Comparison of ENCODE assay signal across 10 cellular contexts in the genomic region with DNA sequence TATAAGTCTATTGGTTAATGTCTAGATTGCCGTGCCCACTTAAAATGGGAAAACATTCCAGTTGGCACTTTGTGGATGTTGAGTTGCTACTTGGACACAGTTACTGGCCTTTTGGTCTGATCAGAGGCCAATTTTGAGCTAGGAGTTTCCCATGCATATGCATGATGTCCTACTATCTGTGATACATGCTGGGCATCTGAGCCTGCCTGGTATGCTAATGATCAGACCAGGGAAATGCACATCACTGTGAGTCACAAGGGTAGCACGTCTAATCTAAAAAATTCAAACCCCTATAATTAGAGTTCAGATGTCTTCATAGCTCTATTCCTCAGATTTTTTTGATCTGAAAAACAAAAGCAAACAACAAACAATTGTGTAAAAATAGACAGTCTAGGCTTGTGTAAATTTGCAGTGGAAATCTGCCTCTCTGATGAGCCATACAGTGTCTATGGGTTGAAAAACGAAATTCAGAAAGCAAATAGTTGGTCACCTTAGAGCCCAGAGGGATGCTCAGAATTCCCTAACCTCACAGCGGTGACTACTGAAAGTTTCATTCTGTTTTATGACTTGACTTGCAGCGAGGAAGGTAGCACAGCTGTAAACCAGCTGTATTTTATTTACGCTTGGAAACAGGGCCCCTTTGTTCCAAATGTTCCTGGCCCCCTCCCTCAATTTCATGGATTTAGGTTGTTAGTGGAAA. TPM values are rescaled to one million over a fixed set of nuclear protein-coding genes. Genes with fewer than 3 reads are reported as not detected.
A peak's percentile ranks its signal among the peaks of the same experiment; 100 is the strongest.
DNase-seq lines count a peak whose midpoint lies in the region; ATAC-seq and TF ChIP-seq lines count a peak whose summit lies in the region.
"Had no signal": no experiment of that assay in that cellular context is flagged by ENCODE, and none has a peak within 500 bp of the region (broad histone marks: within the 10 kb centered on the region; RNA-seq: fewer than 3 reads in every experiment).

No MANE protein-coding gene starts in this region.

- no peaks in the 10 kb centered on the region for H3K9me3 Mint-ChIP-seq in MCF 10A (ENCODE audit: unreplicated experiment)
- H3K9me3 Mint-ChIP-seq: nephron had no signal

- DNase-seq in HT1080 (ENCODE audit: low read depth) (peak; percentile 72), MCF 10A (ENCODE audit: unreplicated experiment) (peak; percentile 1), iris pigment epithelial cell (ENCODE audit: low read depth) (peak; percentile 81), thoracic aorta (ENCODE audit: low spot score) (no peak), COLO829 (ENCODE audit: low spot score) (no peak), mucosa of descending colon (no peak), erythroblast (lab: John Stamatoyannopoulos, UW) (no peak)
- DNase-seq in activated CD4-positive, alpha-beta T cell treated with anti-CD3 and anti-CD28 coated beads for 1 hour, result no peak
- DNase-seq: activated naive CD4-positive, alpha-beta T cell had no signal

- H3K27ac ChIP-seq in thoracic aorta, result peak overlapping the region; percentile 80 to 82

- H3K4me1 ChIP-seq in thoracic aorta (ENCODE audit: control insufficient read depth in 1 of 2, low read depth in 2 of 2), result peaks cover 16 to 43% of the 10 kb centered on the region in 2 donors
- no peaks in the 10 kb centered on the region for H3K4me1 ChIP-seq in mucosa of descending colon (ENCODE audit: low read depth)

- no peak for TF ChIP-seq POLR2A in erythroblast (IDR thresholded peaks at IDR 0.05; ENCODE audit: low read length)

- H3K9me3 ChIP-seq in thoracic aorta (no peaks in the 10 kb centered on the region), mucosa of descending colon (no peaks in the 10 kb centered on the region)

- POLR2A ChIA-PET in MCF 10A (lab: Yijun Ruan, JAX), result interaction anchor here (0.9 to 2.6 kb wide), 4 partner anchors 18 to 243 kb away, joined by 3 to 16 read pairs (median 6); no protein-coding TSS in a partner anchor

- no peak for TF ChIP-seq CTCF in MCF 10A (IDR thresholded peaks at IDR 0.05; ENCODE audit: unreplicated experiment)
- no peak for TF ChIP-seq CTCF in thoracic aorta (IDR thresholded peaks at IDR 0.05)
- TF ChIP-seq CTCF in mucosa of descending colon (IDR thresholded peaks at IDR 0.05), result no peak

- BruUV-seq in MCF 10A (replicated peaks; lab: Mats Ljungman, UMichigan), result no TSS peak

- H3K4me3 ChIP-seq in thoracic aorta (no peak overlapping the region), mucosa of descending colon (no peak overlapping the region)

- no peak overlapping the region for H3K27ac Mint-ChIP-seq in MCF 10A (ENCODE audit: low read depth, unreplicated experiment)

- no peaks in the 10 kb centered on the region for H3K27me3 ChIP-seq in thoracic aorta (replicated peaks; ENCODE audit: insufficient read depth)

- H3K4me3 Mint-ChIP-seq in MCF 10A (ENCODE audit: unreplicated experiment), result no peak overlapping the region

- H3K36me3 ChIP-seq in thoracic aorta (no peaks in the 10 kb centered on the region), mucosa of descending colon (ENCODE audit: low read depth) (no peaks in the 10 kb centered on the region)

- CTCF ChIA-PET in MCF 10A (lab: Yijun Ruan, JAX), result interaction anchor here (0.6 to 8.3 kb wide), 37 partner anchors 10 to 806 kb away, joined by 3 to 147 read pairs (median 4); no protein-coding TSS in a partner anchor

- no peaks in the 10 kb centered on the region for H3K4me1 Mint-ChIP-seq in MCF 10A (ENCODE audit: insufficient read depth, unreplicated experiment)

- ATAC-seq in thoracic aorta (ENCODE audit: insufficient number of reproducible peaks, low FRiP score, low read depth) (no peak), mucosa of descending colon (no peak)

- no peaks in the 10 kb centered on the region for H3K36me3 Mint-ChIP-seq in MCF 10A (ENCODE audit: insufficient read depth, unreplicated experiment)

- intact Hi-C loops in MCF 10A (cut with micrococcal nuclease) (loop anchor here (1.0 to 5.0 kb wide), 2 partner anchors 164 to 375 kb away; no protein-coding TSS in a partner anchor), mucosa of descending colon (cut with DNase I, micrococcal nuclease) (loop anchor here (5.0 kb wide), 2 partner anchors 240 to 245 kb away; no protein-coding TSS in a partner anchor)

- H3K27me3 Mint-ChIP-seq in MCF 10A (ENCODE audit: insufficient read depth, unreplicated experiment), result no peaks in the 10 kb centered on the region

RNA-seq across cellular contexts. Expression of gene PALM2AKAP2, which starts 37.3 kb away (rescaled TPM):
- total RNA-seq in HT1080 (2014; rRNA removed; shearing (Covaris generic)), result 3.2 and 6.3 TPM in 2 replicates
- 2.5 and 4.7 TPM in 2 replicates for polyA plus RNA-seq in HT1080 (2015; cell fraction: cytosol; rRNA removed)
- 5.6 and 5.9 TPM in 2 replicates for polyA plus RNA-seq in HT1080 (2015; cell fraction: nucleus; rRNA removed)
- total RNA-seq in MCF 10A (2022) (5.3 and 9.1 TPM in 2 replicates), thoracic aorta (10 to 100 TPM; 45.9 to 84.2 TPM), mucosa of descending colon (1 to 10 TPM in 2 of 3 donors, under 1 TPM in 1; 0.69 to 5.3 (median 2.0) TPM)

Comparison
In these comparisons a context has a peak if more than half of its experiments do, and no peak if none do; other contexts are left out.
1. DNase-seq: peak in HT1080 (single experiment), MCF 10A (single experiment) and iris pigment epithelial cell (single experiment); none in thoracic aorta (single experiment), activated CD4-positive, alpha-beta T cell treated with anti-CD3 and anti-CD28 coated beads for 1 hour (single experiment), COLO829 (single experiment), mucosa of descending colon (0 of 3) and erythroblast (0 of 2).